8 cellular contexts compared by ENCODE assay signal in genomic region chr5:147553796-147554195, GRCh38. TPM values are rescaled to one million over a fixed set of nuclear protein-coding genes. Genes with fewer than 3 reads are reported as not detected.
DNase-seq lines count a peak whose midpoint lies in the region; ATAC-seq, FAIRE-seq and TF ChIP-seq lines count a peak whose summit lies in the region.
"Not testable (repeated sequence)": the region's sequence is repeated elsewhere in the genome, so short reads cannot be mapped to it uniquely, and the experiment has no call there.

No MANE protein-coding gene starts in this region.

- peak overlapping the region; percentile 8 for H3K4me3 Mint-ChIP-seq in chondrocyte (ENCODE audit: unreplicated experiment)

- POLR2A ChIA-PET in AG04450 (lab: Yijun Ruan, JAX), result interaction anchor here (1.1 to 2.1 kb wide), 3 partner anchors 14 to 23 kb away, joined by 3 to 9 read pairs (median 4); no protein-coding TSS in a partner anchor

- H3K27me3 ChIP-seq in AG04450 (ENCODE audit: control insufficient read depth, insufficient read depth, low read length); keratinocyte (ENCODE audit: control insufficient read depth, extremely low read depth, insufficient read depth, low read length); neuron (ENCODE audit: insufficient read depth, low read length); gastrocnemius medialis; tibial nerve: not testable (repeated sequence)

- intact Hi-C loops in gastrocnemius medialis (cut with DNase I; ENCODE audit: low total_unique reads), result not testable (repeated sequence)

- H3K27ac Mint-ChIP-seq in chondrocyte (ENCODE audit: unreplicated experiment), result peak overlapping the region; percentile 86

- dilution Hi-C loops in keratinocyte (cut with MboI; ENCODE audit: extremely low pct_ligation_motif_present, low sequenced_read_pairs), result not testable (repeated sequence)

- CTCF ChIA-PET in AG04450 (lab: Charles Lee), result interaction anchor here (0.6 to 2.1 kb wide), 11 partner anchors 13 to 365 kb away, joined by 3 to 10 read pairs (median 4); no protein-coding TSS in a partner anchor

- not testable (repeated sequence) for DNase-seq in AG04450 (ENCODE audit: low read depth, low spot score); chondrocyte (ENCODE audit: low spot score); fibroblast of pulmonary artery (ENCODE audit: low read depth); keratinocyte (ENCODE audit: low read depth, low spot score); gastrocnemius medialis; tibial nerve (ENCODE audit: low spot score in 2 of 2)

- H3K9me3 Mint-ChIP-seq in chondrocyte (ENCODE audit: low read depth), result not testable (repeated sequence)

- not testable (repeated sequence) for H3K36me3 ChIP-seq in keratinocyte (ENCODE audit: control insufficient read depth in 2 of 2, extremely low read depth in 1 of 2, insufficient read depth in 2 of 2, low read length in 2 of 2); neuron (ENCODE audit: insufficient read depth, low read length); gastrocnemius medialis; tibial nerve

- TF ChIP-seq POLR2A in gastrocnemius medialis (IDR thresholded peaks at IDR 0.05); tibial nerve (IDR thresholded peaks at IDR 0.05): not testable (repeated sequence)

- in situ Hi-C loops in gastrocnemius medialis (cut with MboI; ENCODE audit: low sequenced_read_pairs in 4 of 4), result loop anchor here in 3 of 4 donors (10.0 to 25.0 kb wide), 3 partner anchors 91 to 329 kb away; no protein-coding TSS in a partner anchor

- FAIRE-seq in keratinocyte (lab: Jason Lieb, UNC), result not testable (repeated sequence)

- not testable (repeated sequence) for TF ChIP-seq EP300 in tibial nerve (IDR thresholded peaks at IDR 0.05)

- H3K4me1 ChIP-seq in keratinocyte (ENCODE audit: control insufficient read depth, extremely low read depth, insufficient read depth, low read length), result not testable (repeated sequence)
- H3K4me1 ChIP-seq in neuron (ENCODE audit: insufficient read depth, low read length), result peaks cover 16% of the 10 kb centered on the region
- peaks cover 0 to 17% of the 10 kb centered on the region in 2 donors for H3K4me1 ChIP-seq in gastrocnemius medialis
- peaks cover 0 to 27% (median 3%) of the 10 kb centered on the region in 4 donors for H3K4me1 ChIP-seq in tibial nerve

- H4K20me1 ChIP-seq in keratinocyte (ENCODE audit: control insufficient read depth, extremely low read depth, insufficient read depth, low read length), result not testable (repeated sequence)

- not testable (repeated sequence) for TF ChIP-seq CTCF in AG04450 (IDR thresholded peaks at IDR 0.05; ENCODE audit: low read depth, low read length); chondrocyte (IDR thresholded peaks at IDR 0.05); fibroblast of pulmonary artery (IDR thresholded peaks at IDR 0.05; ENCODE audit: low read length, missing control alignments); keratinocyte (optimal IDR thresholded peaks at IDR 0.05 in 1 of 3, IDR thresholded peaks at IDR 0.05 in 1 of 3, conservative IDR thresholded peaks at IDR 0.05 in 1 of 3; ENCODE audit: extremely low read depth in 1 of 3, insufficient read depth in 2 of 3, low read length in 3 of 3); gastrocnemius medialis (IDR thresholded peaks at IDR 0.05 in 4 of 5, conservative IDR thresholded peaks at IDR 0.05 in 1 of 5); tibial nerve (IDR thresholded peaks at IDR 0.05)

- not testable (repeated sequence) for H3K9ac ChIP-seq in keratinocyte (ENCODE audit: control insufficient read depth, extremely low read depth, insufficient read depth, low read length)

- 37 to 50% methylated on average over 5 of the region's 5 CpGs for WGBS in tibial nerve, 2 donors

- H3K4me3 ChIP-seq in AG04450 (ENCODE audit: low read depth, low read length); keratinocyte (ENCODE audit: control insufficient read depth in 2 of 3, extremely low read depth in 1 of 3, insufficient read depth in 2 of 3, low read depth in 1 of 3, low read length in 3 of 3); neuron (ENCODE audit: low read length): not testable (repeated sequence)
- H3K4me3 ChIP-seq in fibroblast of pulmonary artery (replicated peaks; ENCODE audit: low read depth, low read length) (peak overlapping the region; percentile 2), gastrocnemius medialis (peak overlapping the region in 2 of 4 donors; percentile 3 to 10), tibial nerve (peak overlapping the region in 2 of 4 donors; percentile 6 to 29)

- peak overlapping the region; percentile 40 for H3K27ac ChIP-seq in AG04450 (ENCODE audit: low read depth, low read length)
- not testable (repeated sequence) for H3K27ac ChIP-seq in keratinocyte (ENCODE audit: control insufficient read depth, insufficient read depth, low read length)
- H3K27ac ChIP-seq in gastrocnemius medialis, result peak overlapping the region; percentile 23 to 56 (median 31)
- H3K27ac ChIP-seq in tibial nerve, result peak overlapping the region; percentile 12 to 79 (median 54)

- peak overlapping the region; percentile 74 for H2AFZ ChIP-seq in keratinocyte (ENCODE audit: control insufficient read depth, low read length)
- H2AFZ ChIP-seq in neuron (ENCODE audit: low read depth, low read length), result peak overlapping the region; percentile 88

- peak overlapping the region; percentile 37 for H3K4me2 ChIP-seq in keratinocyte (ENCODE audit: control insufficient read depth, extremely low read depth, insufficient read depth, low read depth, low read length)

- not testable (repeated sequence) for H3K27me3 Mint-ChIP-seq in chondrocyte (ENCODE audit: low read depth)

- not testable (repeated sequence) for H3K79me2 ChIP-seq in keratinocyte (ENCODE audit: control insufficient read depth, insufficient read depth, low read length)

- ATAC-seq in SK-N-SH treated with all-trans-retinoic acid at 6 μM for 48 hours, result peak; percentile 39
- not testable (repeated sequence) for ATAC-seq in gastrocnemius medialis

- not testable (repeated sequence) for H3K9me1 ChIP-seq in keratinocyte (ENCODE audit: control insufficient read depth, extremely low read depth, insufficient read depth, low read length)

- H3K4me1 Mint-ChIP-seq in chondrocyte (ENCODE audit: low read depth), result peaks cover 18% of the 10 kb centered on the region

- not testable (repeated sequence) for H3K9me3 ChIP-seq in AG04450 (ENCODE audit: control insufficient read depth, insufficient read depth, low read length); keratinocyte (ENCODE audit: control insufficient read depth, low read depth, low read length); neuron (ENCODE audit: low read length); gastrocnemius medialis; tibial nerve

- H3K36me3 Mint-ChIP-seq in chondrocyte (ENCODE audit: low read depth), result not testable (repeated sequence)

RNA-seq across cellular contexts. Expression of gene DPYSL3, which starts 43.9 kb away (rescaled TPM):
- polyA plus RNA-seq in AG04450 (2011; rRNA removed) (136 and 139 TPM in 2 replicates), keratinocyte (2.8 to 5.8 TPM (median 4.8 TPM) in 3 replicates)
- 146 and 147 TPM in 2 replicates for polyA minus RNA-seq in AG04450 (2011; rRNA and poly(A)+ RNA removed)
- total RNA-seq in chondrocyte (60.2 to 63.1 TPM (median 60.4 TPM) in 3 replicates), gastrocnemius medialis (10 to 100 TPM; 11.7 to 45.8 (median 26.0) TPM), tibial nerve (10 to 100 TPM; 38.9 to 68.0 (median 50.0) TPM)
- 0.84 TPM for polyA plus RNA-seq in keratinocyte (2011; ENCODE audit: low read depth)
- polyA plus RNA-seq in keratinocyte (2011; cell fraction: cytosol; rRNA removed), result 3.7 and 4.1 TPM in 2 replicates
- polyA plus RNA-seq in keratinocyte (2011; cell fraction: nucleus; rRNA removed), result 4.6 and 4.9 TPM in 2 replicates
- polyA plus RNA-seq in keratinocyte (2012; ENCODE audit: low replicate concordance), result 0.45 and 6.3 TPM in 2 replicates
- polyA minus RNA-seq in keratinocyte, result 5.1 to 24.1 TPM (median 8.2 TPM) in 3 replicates
- polyA minus RNA-seq in keratinocyte (2011; cell fraction: cytosol; rRNA and poly(A)+ RNA removed), result 7.3 TPM
- 2.6 and 3.8 TPM in 2 replicates for polyA minus RNA-seq in keratinocyte (2011; cell fraction: nucleus; rRNA and poly(A)+ RNA removed)
